Comparison of ENCODE assay signal across 27 cellular contexts in the genomic region with DNA sequence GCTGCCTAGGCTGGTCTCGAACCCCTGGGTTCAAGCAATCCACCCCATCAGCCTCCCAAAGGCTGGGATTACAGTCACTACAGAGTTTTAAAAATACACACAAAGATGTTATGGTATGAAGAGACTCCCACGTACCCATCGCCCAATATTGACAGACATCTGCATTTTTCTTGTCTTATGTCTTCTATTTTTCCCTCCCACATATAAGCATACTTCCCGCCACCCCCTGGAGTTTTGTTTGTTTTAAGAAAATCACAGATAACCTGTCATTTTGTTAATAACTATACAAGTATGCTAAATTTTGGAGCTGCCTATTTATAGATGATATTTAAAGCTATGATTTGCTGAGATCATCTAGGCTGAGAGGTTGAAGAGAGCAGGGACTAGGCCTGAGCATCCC. TPM values are rescaled to one million over a fixed set of nuclear protein-coding genes. Genes with fewer than 3 reads are reported as not detected.
A peak's percentile ranks its signal among the peaks of the same experiment; 100 is the strongest.
DNase-seq lines count a peak whose midpoint lies in the region; ATAC-seq and TF ChIP-seq lines count a peak whose summit lies in the region.
"Had no signal": no experiment of that assay in that cellular context is flagged by ENCODE, and none has a peak within 500 bp of the region (broad histone marks: within the 10 kb centered on the region; RNA-seq: fewer than 3 reads in every experiment).

No MANE protein-coding gene starts in this region.

- no peak overlapping the region; a peak in 1 of 4 replicates for H4K8ac ChIP-seq in IMR-90 (ENCODE audit: low read depth in 2 of 2, low read length in 2 of 2)

- H3K4me1 ChIP-seq in IMR-90 (ENCODE audit: control insufficient read depth, insufficient read depth, low read length) = peaks cover 22% of the 10 kb centered on the region

- peak overlapping the region; percentile 21 for H2AK5ac ChIP-seq in IMR-90 (ENCODE audit: low read depth, low read length)

- H3K9me1 ChIP-seq in IMR-90 (ENCODE audit: insufficient read depth, low read length) = peaks cover 27% of the 10 kb centered on the region

- in situ Hi-C loops in IMR-90 (cut with MboI; ENCODE audit: low sequenced_read_pairs) = no loop called here
- in situ Hi-C loops in brain microvascular endothelial cell (cut with HindIII; ENCODE audit: low pct_ligation_motif_present, low sequenced_read_pairs) = no loop called here

- H2BK15ac ChIP-seq in IMR-90 (ENCODE audit: low read depth, low read length) = peak overlapping the region; percentile 41; the same call in 1 of the 3 replicates

- H2BK120ac ChIP-seq in IMR-90 (ENCODE audit: low read depth, low read length) = 0 out of 2 replicates have a peak overlapping the region, but pooled peaks have one; percentile 44

- H3K4me2 ChIP-seq in IMR-90 (ENCODE audit: low read depth, low read length) = no peak overlapping the region
- H3K4me2 ChIP-seq: BLaER1 had no signal

- intact Hi-C loops in IMR-90 (cut with micrococcal nuclease) = no loop called here

- peaks cover 6 to 27% of the 10 kb centered on the region in 2 experiments; a peak in 3 of 4 replicates for H3K79me1 ChIP-seq in IMR-90 (ENCODE audit: low read depth in 1 of 2, low read length in 2 of 2)

- H3K56ac ChIP-seq in IMR-90 (ENCODE audit: extremely low read depth, insufficient read depth, low read length) = no peak overlapping the region

- H4K5ac ChIP-seq in IMR-90 (ENCODE audit: low read depth, low read length) = no peak overlapping the region

- POLR2A ChIA-PET in IMR-90 (lab: Charles Lee; ENCODE audit: unreplicated experiment) = no interaction called here

- no peak overlapping the region for H3K4me3 ChIP-seq in IMR-90 (ENCODE audit: insufficient read depth, low read depth, low read length)
- H3K4me3 ChIP-seq in brain microvascular endothelial cell (ENCODE audit: low read depth, low read length) = no peak overlapping the region
- H3K4me3 ChIP-seq: BLaER1 had no signal

- no peak overlapping the region for H2BK20ac ChIP-seq in IMR-90 (ENCODE audit: low read depth, low read length)

- H4K20me1 ChIP-seq in IMR-90 (ENCODE audit: insufficient read depth, low read length) = no peaks in the 10 kb centered on the region
- H4K20me1 ChIP-seq: BLaER1 had no signal

- dilution Hi-C loops in IMR-90 (cut with HindIII; ENCODE audit: low sequenced_read_pairs, unreplicated experiment) = no loop called here

- no peak overlapping the region; the same call in 1 of the 2 replicates for H4K91ac ChIP-seq in IMR-90 (ENCODE audit: insufficient read depth, low read depth, low read length)

- H3K4ac ChIP-seq in IMR-90 (ENCODE audit: low read depth, low read length) = peak overlapping the region; percentile 48; the same call in 1 of the 2 replicates

- H3K36me3 Mint-ChIP-seq in activated T-cell treated with anti-CD3 and anti-CD28 coated beads, Interleukin-2, amount 50 U/mL, for 24 hours (ENCODE audit: low read depth) = peaks cover 45% of the 10 kb centered on the region
- H3K36me3 Mint-ChIP-seq in osteocyte (ENCODE audit: unreplicated experiment) = no peaks in the 10 kb centered on the region

- TF ChIP-seq POLR2A in IMR-90 (IDR thresholded peaks at IDR 0.05; ENCODE audit: low read depth, low read length) = no peak

- no peaks in the 10 kb centered on the region for H3K9me3 ChIP-seq in IMR-90 (ENCODE audit: control insufficient read depth, insufficient read depth, low read length)
- H3K9me3 ChIP-seq: BLaER1 had no signal

- no peaks in the 10 kb centered on the region for H3K27me3 Mint-ChIP-seq in activated T-cell treated with anti-CD3 and anti-CD28 coated beads, Interleukin-2, amount 50 U/mL, for 24 hours
- H3K27me3 Mint-ChIP-seq in osteocyte (ENCODE audit: unreplicated experiment) = no peaks in the 10 kb centered on the region
- H3K27me3 Mint-ChIP-seq: CD4-positive, alpha-beta T cell had no signal

- H3K27me3 ChIP-seq in IMR-90 (ENCODE audit: control insufficient read depth, insufficient read depth, low read length) (no peaks in the 10 kb centered on the region), brain microvascular endothelial cell (replicated peaks) (no peaks in the 10 kb centered on the region)
- H3K27me3 ChIP-seq: BLaER1 had no signal

- H3K18ac ChIP-seq in IMR-90 (ENCODE audit: low read depth, low read length) = no peak overlapping the region

- no peak overlapping the region for H2AK9ac ChIP-seq in IMR-90 (replicated peaks; ENCODE audit: low read depth, low read length, poor library complexity)

- H3K14ac ChIP-seq in IMR-90 (replicated peaks; ENCODE audit: low read depth, low read length) = no peak overlapping the region

- BruUV-seq in IMR-90 (replicated peaks; lab: Mats Ljungman, UMichigan) = no TSS peak

- no peak overlapping the region for H3K23ac ChIP-seq in IMR-90 (ENCODE audit: low read depth, low read length)

- TF ChIP-seq CTCF in IMR-90 (conservative IDR thresholded peaks at IDR 0.05; ENCODE audit: low read depth, low read length) (no peak), brain microvascular endothelial cell (IDR thresholded peaks at IDR 0.05; ENCODE audit: low read depth, low read length, missing control alignments) (no peak), osteocyte (IDR thresholded peaks at IDR 0.05) (no peak)

- no peak overlapping the region for H3K9ac ChIP-seq in IMR-90 (ENCODE audit: low read depth, low read length)
- H3K9ac ChIP-seq: BLaER1 had no signal

- no CpG with 5 or more reads among the region's 4 CpGs for WGBS in IMR-90 (ENCODE audit: extremely low coverage in 2 of 2, insufficient read length in 1 of 2), 2 experiments

- no peak overlapping the region for H2BK5ac ChIP-seq in IMR-90 (ENCODE audit: low read depth, low read length, poor library complexity, severe bottlenecking)

- no peak overlapping the region for H3K4me3 Mint-ChIP-seq in activated T-cell treated with anti-CD3 and anti-CD28 coated beads, Interleukin-2, amount 50 U/mL, for 24 hours
- H3K4me3 Mint-ChIP-seq in osteocyte (ENCODE audit: unreplicated experiment) = no peak overlapping the region
- H3K4me3 Mint-ChIP-seq: CD4-positive, alpha-beta T cell had no signal

- H3K36me3 ChIP-seq in IMR-90 (ENCODE audit: control insufficient read depth, insufficient read depth, low read length) = no peaks in the 10 kb centered on the region
- no peaks in the 10 kb centered on the region for H3K36me3 ChIP-seq in brain microvascular endothelial cell (replicated peaks)
- H3K36me3 ChIP-seq: BLaER1 had no signal

- no peak for DNase-seq in activated T-cell treated with anti-CD3 and anti-CD28 coated beads, Interleukin-2, amount 50 U/mL, for 24 hours
- no peak for DNase-seq in activated T-cell treated with anti-CD3 and anti-CD28 coated beads, Interleukin-2, amount 50 U/mL, for 48 hours
- DNase-seq in IMR-90 (peak; percentile 37), brain microvascular endothelial cell (peak; percentile 59), osteocyte (ENCODE audit: extremely low spot score, unreplicated experiment) (no peak), NCI-H446 (lab: John Stamatoyannopoulos, UW) (no peak)
- DNase-seq: CD4-positive, alpha-beta T cell; COR-L47; DMS53; KBM-7; MV-4-11; NCI-H1105; NCI-H146; NCI-H1930; NCI-H446 treated with DMSO at 0.1 percent for 48 hours; NCI-H526 treated with DMSO at 0.1 percent for 48 hours; RPMI8226; SHP77 had no signal

- no peaks in the 10 kb centered on the region for H3K9me3 Mint-ChIP-seq in activated T-cell treated with anti-CD3 and anti-CD28 coated beads, Interleukin-2, amount 50 U/mL, for 24 hours
- no peaks in the 10 kb centered on the region for H3K9me3 Mint-ChIP-seq in osteocyte (ENCODE audit: unreplicated experiment)
- H3K9me3 Mint-ChIP-seq: CD4-positive, alpha-beta T cell had no signal

- H3K27ac Mint-ChIP-seq in activated T-cell treated with anti-CD3 and anti-CD28 coated beads, Interleukin-2, amount 50 U/mL, for 24 hours = peak overlapping the region; percentile 56
- H3K27ac Mint-ChIP-seq in osteocyte (ENCODE audit: unreplicated experiment) = peak overlapping the region; percentile 27
- H3K27ac Mint-ChIP-seq: CD4-positive, alpha-beta T cell had no signal

- no peak for TF ChIP-seq RAD21 in IMR-90 (IDR thresholded peaks at IDR 0.05; ENCODE audit: low read length)

- no peak overlapping the region for H3K27ac ChIP-seq in IMR-90 (ENCODE audit: insufficient read depth, low read length)
- no peak overlapping the region for H3K27ac ChIP-seq in brain microvascular endothelial cell
- H3K27ac ChIP-seq: BLaER1 had no signal

- CTCF ChIA-PET in IMR-90 (lab: Yijun Ruan, JAX) = no interaction called here

- H3K4me1 Mint-ChIP-seq in activated T-cell treated with anti-CD3 and anti-CD28 coated beads, Interleukin-2, amount 50 U/mL, for 24 hours (ENCODE audit: low read depth) = peaks cover 72% of the 10 kb centered on the region
- peaks cover 68% of the 10 kb centered on the region for H3K4me1 Mint-ChIP-seq in osteocyte (ENCODE audit: unreplicated experiment)

- ATAC-seq in IMR-90 (ENCODE audit: low read depth) (no peak), GM18511 (IDR thresholded peaks at IDR 0.05; ENCODE audit: unreplicated experiment) (no peak), HG03520 (IDR thresholded peaks at IDR 0.05; ENCODE audit: unreplicated experiment) (no peak)

- H2AFZ ChIP-seq in IMR-90 (replicated peaks; ENCODE audit: low read length, poor library complexity) = no peak overlapping the region

RNA-seq across cellular contexts. Expression of gene SMG9, which starts 6.2 kb away (rescaled TPM):
- total RNA-seq in IMR-90 (2012; rRNA removed) (4.8 and 5.8 TPM in 2 replicates), osteocyte (64.9 and 71.0 TPM in 2 replicates)
- 21.4 and 24.3 TPM in 2 replicates for polyA plus RNA-seq in IMR-90 (2012; rRNA removed)
- 8.3 and 9.1 TPM in 2 replicates for polyA plus RNA-seq in IMR-90 (2012; cell fraction: cytosol; rRNA removed)
- 60.7 and 76.3 TPM in 2 replicates for polyA plus RNA-seq in IMR-90 (2012; cell fraction: nucleus; rRNA removed; ENCODE audit: low replicate concordance)

RNA-seq across cellular contexts. Expression of gene KCNN4, which starts 19.8 kb away (rescaled TPM):
- total RNA-seq in IMR-90 (2012; rRNA removed) (0.54 and 0.83 TPM in 2 replicates), osteocyte (0.64 and 1.5 TPM in 2 replicates)
- polyA plus RNA-seq in IMR-90 (2012; rRNA removed) = 0.99 and 1.2 TPM in 2 replicates
- polyA plus RNA-seq in IMR-90 (2012; cell fraction: cytosol; rRNA removed) = 0.80 and 0.93 TPM in 2 replicates
- polyA plus RNA-seq in IMR-90 (2012; cell fraction: nucleus; rRNA removed; ENCODE audit: low replicate concordance) = 1.3 and 4.5 TPM in 2 replicates

RNA-seq across cellular contexts. Expression of gene LYPD5, which starts 41.3 kb away (rescaled TPM):
- total RNA-seq in IMR-90 (2012; rRNA removed) (under 0.01 and 0.36 TPM in 2 replicates), osteocyte (not detected in 2 replicates)
- 0.27 and 0.31 TPM in 2 replicates for polyA plus RNA-seq in IMR-90 (2012; rRNA removed)
- polyA plus RNA-seq in IMR-90 (2012; cell fraction: cytosol; rRNA removed) = 0.15 and 0.93 TPM in 2 replicates
- polyA plus RNA-seq in IMR-90 (2012; cell fraction: nucleus; rRNA removed; ENCODE audit: low replicate concordance) = 0.36 and 0.54 TPM in 2 replicates
- total RNA-seq: A172; CD4-positive, alpha-beta T cell; LHCN-M2; SK-MEL-5 had no signal

RNA-seq across cellular contexts. Expression of gene IRGC, which starts 45.1 kb away (rescaled TPM):
- not detected in 2 replicates for total RNA-seq in IMR-90 (2012; rRNA removed)
- not detected in 2 replicates for polyA plus RNA-seq in IMR-90 (2012; rRNA removed)
- not detected in 2 replicates for polyA plus RNA-seq in IMR-90 (2012; cell fraction: cytosol; rRNA removed)
- not detected in 2 replicates for polyA plus RNA-seq in IMR-90 (2012; cell fraction: nucleus; rRNA removed; ENCODE audit: low replicate concordance)
- not detected in 2 replicates for total RNA-seq in osteocyte
- total RNA-seq: A172; CD4-positive, alpha-beta T cell; Daoy; H1; LHCN-M2; MCF 10A; SK-MEL-5 had no signal
- polyA plus RNA-seq: H1 had no signal

Comparison
In these comparisons a context has a peak if more than half of its experiments do, and no peak if none do; other contexts are left out.
1. DNase-seq: peak in IMR-90 (single experiment) and brain microvascular endothelial cell (single experiment); none in activated T-cell treated with anti-CD3 and anti-CD28 coated beads, Interleukin-2, amount 50 U/mL, for 24 hours (single experiment), activated T-cell treated with anti-CD3 and anti-CD28 coated beads, Interleukin-2, amount 50 U/mL, for 48 hours (0 of 2), osteocyte (single experiment) and NCI-H446 (0 of 2).